ENCODE assay signal across 15 cellular contexts in the genomic region with DNA sequence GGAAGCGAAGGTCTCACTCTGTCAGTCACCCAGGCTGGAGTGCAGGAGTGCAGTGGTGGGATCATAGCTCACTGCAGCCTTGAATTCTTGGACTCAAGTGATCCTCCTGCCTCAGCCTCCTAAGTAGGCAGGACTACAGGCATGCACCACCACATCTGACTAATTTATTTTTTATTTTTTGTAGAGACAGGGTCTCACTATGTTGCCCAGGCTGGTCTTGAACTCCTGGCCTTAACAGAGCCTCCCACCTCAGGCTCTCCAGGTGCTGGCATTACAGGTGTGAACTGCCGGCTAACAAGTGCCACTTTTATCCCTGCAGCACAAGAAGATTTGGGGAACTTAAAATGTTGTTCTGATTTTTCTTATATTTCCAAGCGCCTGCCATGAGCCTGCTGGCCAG.
A peak's percentile ranks its signal among the peaks of the same experiment; 100 is the strongest.
DNase-seq lines count a peak whose midpoint lies in the region; ATAC-seq and TF ChIP-seq lines count a peak whose summit lies in the region.
"Had no signal": no experiment of that assay in that cellular context is flagged by ENCODE, and none has a peak within 500 bp of the region (broad histone marks: within the 10 kb centered on the region; RNA-seq: fewer than 3 reads in every experiment).

No MANE protein-coding gene starts in this region.

- no peak for ATAC-seq in gastroesophageal sphincter
- ATAC-seq: GM12878 had no signal

- TF ChIP-seq POLR2A in gastroesophageal sphincter (IDR thresholded peaks at IDR 0.05): no peak

- H3K27ac ChIP-seq in RWPE1 (peak overlapping the region; percentile 47), epithelial cell of prostate (peak overlapping the region; percentile 11), osteoblast (ENCODE audit: low read depth, low read length) (no peak overlapping the region), gastroesophageal sphincter (no peak overlapping the region)
- H3K27ac ChIP-seq: GM23248 had no signal

- H4K20me1 ChIP-seq in osteoblast (ENCODE audit: insufficient read depth, low read length): no peaks in the 10 kb centered on the region

- H3K27me3 ChIP-seq in osteoblast (ENCODE audit: insufficient read depth, low read length) (peaks cover 34% of the 10 kb centered on the region), gastroesophageal sphincter (no peaks in the 10 kb centered on the region)

- peaks cover 30% of the 10 kb centered on the region for H3K4me1 ChIP-seq in osteoblast (ENCODE audit: insufficient read depth, low read length)
- peaks cover 0 to 14% (median 10%) of the 10 kb centered on the region in 3 donors for H3K4me1 ChIP-seq in gastroesophageal sphincter
- H3K4me1 ChIP-seq: Caco-2 had no signal

- H3K4me2 ChIP-seq in osteoblast (ENCODE audit: insufficient read depth, low read length): no peak overlapping the region

- peak overlapping the region; percentile 45 for H2AFZ ChIP-seq in osteoblast (ENCODE audit: low read length)
- H2AFZ ChIP-seq: GM23248 had no signal

- no peaks in the 10 kb centered on the region for H3K79me2 ChIP-seq in osteoblast (ENCODE audit: insufficient read depth, low read length)

- DNase-seq in RWPE1 (ENCODE audit: low spot score) (no peak), epithelial cell of prostate (ENCODE audit: low read depth, low spot score) (no peak), osteoblast (ENCODE audit: insufficient read length, low spot score, missing footprints) (no peak), GM03348 (ENCODE audit: low spot score) (no peak), NCI-H526 (lab: John Stamatoyannopoulos, UW) (no peak)
- DNase-seq: C1 segment of cervical spinal cord; Caco-2; CD4-positive, alpha-beta memory T cell; DMS153; DND-41; H7; HCEC 1CT had no signal

- CTCF ChIA-PET in RWPE1 (lab: Yijun Ruan, JAX): no interaction called here

- no peak for TF ChIP-seq EP300 in gastroesophageal sphincter (IDR thresholded peaks at IDR 0.05)

- no peaks in the 10 kb centered on the region for H3K9me3 ChIP-seq in osteoblast (ENCODE audit: low read depth, low read length)
- no peaks in the 10 kb centered on the region for H3K9me3 ChIP-seq in gastroesophageal sphincter
- H3K9me3 ChIP-seq: Caco-2 had no signal

- no peak overlapping the region for H3K4me3 ChIP-seq in osteoblast (ENCODE audit: insufficient read depth, low read length)
- H3K4me3 ChIP-seq in gastroesophageal sphincter: no peak overlapping the region
- H3K4me3 ChIP-seq: GM12878, GM23248 had no signal

- TF ChIP-seq CTCF in RWPE1 (conservative IDR thresholded peaks at IDR 0.05; ENCODE audit: low read depth) (no peak), osteoblast (IDR thresholded peaks at IDR 0.05; ENCODE audit: extremely low read depth, low read depth, low read length) (no peak), gastroesophageal sphincter (IDR thresholded peaks at IDR 0.05) (no peak)

- H3K36me3 ChIP-seq in osteoblast (ENCODE audit: insufficient read depth, low read length): no peaks in the 10 kb centered on the region
- no peaks in the 10 kb centered on the region for H3K36me3 ChIP-seq in gastroesophageal sphincter

- POLR2A ChIA-PET in RWPE1 (lab: Yijun Ruan, JAX; ENCODE audit: low non-redundant PET): no interaction called here

- WGBS in gastroesophageal sphincter (ENCODE audit: low coverage in 1 of 2), 2 donors: 90 to 94% methylated on average over 2 of the region's 3 CpGs

Comparison
In these comparisons a context has a peak if more than half of its experiments do, and no peak if none do; other contexts are left out.
1. H3K27ac ChIP-seq: peak in RWPE1 (single experiment) and epithelial cell of prostate (single experiment); none in osteoblast (single experiment) and gastroesophageal sphincter (0 of 4).